ENCODE assay signal across 8 cellular contexts in genomic region chr4:30718889-30719252, GRCh38. TPM values are rescaled to one million over a fixed set of nuclear protein-coding genes. Genes with fewer than 3 reads are reported as not detected.
DNase-seq lines count a peak whose midpoint lies in the region; ATAC-seq and TF ChIP-seq lines count a peak whose summit lies in the region.

No MANE protein-coding gene starts in this region.

- H4K5ac ChIP-seq in H9 (ENCODE audit: insufficient read length, low read depth, low read length): no peak overlapping the region

- no peak overlapping the region for H4K8ac ChIP-seq in H9 (replicated peaks; ENCODE audit: insufficient read length, low read depth, low read length)

- peaks cover 6% of the 10 kb centered on the region for H4K20me1 ChIP-seq in H9 (ENCODE audit: control insufficient read depth, insufficient read depth, insufficient read length)

- H3K27me3 ChIP-seq in H9 (ENCODE audit: insufficient read depth, low read length): peaks cover 23% of the 10 kb centered on the region
- H3K27me3 ChIP-seq in breast epithelium: peaks cover 0 to 11% of the 10 kb centered on the region in 2 donors

- no peak for TF ChIP-seq CTCF in H9 (conservative IDR thresholded peaks at IDR 0.05)
- no peak for TF ChIP-seq CTCF in breast epithelium (IDR thresholded peaks at IDR 0.05)

- H2AFZ ChIP-seq in H9 (ENCODE audit: low read length): peak overlapping the region; percentile 1

- no peaks in the 10 kb centered on the region for H3K79me1 ChIP-seq in H9 (ENCODE audit: insufficient read depth, low read depth, low read length, poor library complexity, severe bottlenecking)

- H3K18ac ChIP-seq in H9 (ENCODE audit: insufficient read length, low read depth, low read length): no peak overlapping the region

- peaks cover 0 to 15% (median 12%) of the 10 kb centered on the region in 3 experiments; a peak in 6 of 7 replicates for H3K36me3 Mint-ChIP-seq in H9 (ENCODE audit: insufficient read depth in 1 of 3, low read depth in 3 of 3)

- H3K4me2 ChIP-seq in H9 (ENCODE audit: insufficient read depth, insufficient read length, low read length): peak overlapping the region; percentile 58

- no peak overlapping the region for H4K91ac ChIP-seq in H9 (ENCODE audit: insufficient read length, low read depth, low read length)

- H3K4me3 ChIP-seq in breast epithelium: peak overlapping the region; percentile 53 to 76 (median 61)

- 0 out of 2 replicates have a peak, but pooled peaks cover 3% of the 10 kb centered on the region for H3K4me1 ChIP-seq in H9 (ENCODE audit: insufficient read depth, low read length)
- no peaks in the 10 kb centered on the region for H3K4me1 ChIP-seq in breast epithelium

- no peak overlapping the region for H3K27ac ChIP-seq in H9 (ENCODE audit: insufficient read length, low read depth, low read length)
- peak overlapping the region; percentile 65 to 75 for H3K27ac ChIP-seq in breast epithelium

- WGBS in H9 (ENCODE audit: extremely low coverage, insufficient read length, low lambda C conversion rate): no CpG with 5 or more reads among the region's 12 CpGs

- H3K36me3 ChIP-seq in breast epithelium: no peaks in the 10 kb centered on the region

- peaks cover 32 to 34% of the 10 kb centered on the region in 2 experiments for H3K4me1 Mint-ChIP-seq in H9

- H3K4me3 Mint-ChIP-seq in H9: peak overlapping the region; percentile 90 to 100

- no peak overlapping the region for H2BK20ac ChIP-seq in H9 (ENCODE audit: low read depth, low read length, poor library complexity, severe bottlenecking)

- no peak for ATAC-seq in HG03521 (IDR thresholded peaks at IDR 0.05; ENCODE audit: unreplicated experiment)
- ATAC-seq in HG03342 (IDR thresholded peaks at IDR 0.05; ENCODE audit: unreplicated experiment): no peak
- ATAC-seq in HG03159 (IDR thresholded peaks at IDR 0.05; ENCODE audit: unreplicated experiment): no peak

- H3K14ac ChIP-seq in H9 (ENCODE audit: insufficient read depth, low read length): no peak overlapping the region

- H3K9me3 ChIP-seq in H9 (ENCODE audit: control insufficient read depth, low read depth, low read length) (no peaks in the 10 kb centered on the region), breast epithelium (no peaks in the 10 kb centered on the region)

- no peak for TF ChIP-seq POLR2A in breast epithelium (IDR thresholded peaks at IDR 0.05)

- peak; percentile 26 for DNase-seq in A172 (ENCODE audit: low spot score)
- DNase-seq in H9: no peak
- DNase-seq in breast epithelium (ENCODE audit: low spot score in 2 of 2): no peak
- DNase-seq in lung microvascular endothelial cell (ENCODE audit: low read depth in 2 of 2): peak; percentile 1 to 18
- no peak for DNase-seq in stimulated activated CD4-positive, alpha-beta T cell treated with anti-CD3 and anti-CD28 coated beads, Interleukin-2, amount 100 ng/mL, for 48 hours

- no peak overlapping the region for H2BK15ac ChIP-seq in H9 (ENCODE audit: low read depth, low read length)

- no peak overlapping the region for H3K4ac ChIP-seq in H9 (ENCODE audit: low read depth, low read length)

- no peak overlapping the region for H3K23ac ChIP-seq in H9 (ENCODE audit: insufficient read length, low read depth, low read length)

- H2AK5ac ChIP-seq in H9 (ENCODE audit: insufficient read length, low read length): no peak overlapping the region

- no peak overlapping the region for H2BK12ac ChIP-seq in H9 (ENCODE audit: insufficient read length, low read depth, low read length)

- peaks cover 54% of the 10 kb centered on the region for H3K23me2 ChIP-seq in H9 (ENCODE audit: insufficient read length, low read depth, low read length, poor library complexity, severe bottlenecking)

- H3K56ac ChIP-seq in H9 (ENCODE audit: insufficient read length, low read depth, low read length): no peak overlapping the region

- H3K79me2 ChIP-seq in H9 (ENCODE audit: insufficient read depth, low read length): no peaks in the 10 kb centered on the region

- no peak overlapping the region for H2BK5ac ChIP-seq in H9 (ENCODE audit: insufficient read length, low read length)

- H3K27ac Mint-ChIP-seq in H9: peak overlapping the region in 1 of 3 experiments; percentile 89; a peak in 2 of 7 replicates

- peaks cover 58% of the 10 kb centered on the region for H3K27me3 Mint-ChIP-seq in H9 (ENCODE audit: low read depth)

- H3T11ph ChIP-seq in H9 (ENCODE audit: low read length): no peak overlapping the region

- no peak overlapping the region for H3K9ac ChIP-seq in H9 (ENCODE audit: extremely low read depth, insufficient read length, low read length)

- no peaks in the 10 kb centered on the region; a peak in 2 of 5 replicates for H3K9me3 Mint-ChIP-seq in H9

- intact Hi-C loops in breast epithelium (cut with DNase I; ENCODE audit: low total_unique reads): no loop called here

- H2BK120ac ChIP-seq in H9 (ENCODE audit: low read depth, low read length, poor library complexity, severe bottlenecking): no peak overlapping the region

RNA-seq across cellular contexts. Expression of gene PCDH7, which starts 1.3 kb away (rescaled TPM):
- 26.1 and 38.6 TPM in 2 replicates for total RNA-seq in A172 (2014; rRNA removed; shearing (Covaris generic))
- total RNA-seq in H9 (2021) (16.8 and 18.0 TPM in 2 replicates), breast epithelium (10 to 100 TPM in 2 of 3 donors, 1 to 10 TPM in 1; 6.1 to 30.9 (median 14.4) TPM), lung microvascular endothelial cell (0.20 and 0.22 TPM in 2 replicates)

Comparison
In these comparisons a context has a peak if more than half of its experiments do, and no peak if none do; other contexts are left out.
1. DNase-seq: peak in A172 (single experiment) and lung microvascular endothelial cell (2 of 2); none in H9 (single experiment), breast epithelium (0 of 2) and stimulated activated CD4-positive, alpha-beta T cell treated with anti-CD3 and anti-CD28 coated beads, Interleukin-2, amount 100 ng/mL, for 48 hours (0 of 2).